Comparison of ENCODE assay signal across 15 cellular contexts in the genomic region with DNA sequence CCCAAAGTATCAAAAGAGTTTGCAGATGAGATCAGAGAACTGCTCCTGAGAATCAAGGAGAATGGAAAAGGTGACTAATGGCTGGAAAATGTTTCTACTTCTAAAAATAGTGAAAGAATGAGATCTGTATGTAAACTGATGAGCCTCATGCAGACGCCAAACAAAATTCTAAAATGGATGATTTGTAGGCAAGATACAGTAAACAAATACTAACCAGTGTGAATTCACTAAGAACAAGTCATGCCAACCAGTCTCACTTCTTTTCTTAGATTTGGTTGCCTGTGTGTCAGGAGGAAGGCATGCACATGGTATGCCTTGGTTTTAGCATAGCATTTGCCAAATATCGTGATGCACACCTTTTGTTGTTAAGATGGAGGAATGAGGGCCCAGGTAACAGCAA.
A peak's percentile ranks its signal among the peaks of the same experiment; 100 is the strongest.
DNase-seq lines count a peak whose midpoint lies in the region; ATAC-seq, FAIRE-seq and TF ChIP-seq lines count a peak whose summit lies in the region.
"Had no signal": no experiment of that assay in that cellular context is flagged by ENCODE, and none has a peak within 500 bp of the region (broad histone marks: within the 10 kb centered on the region; RNA-seq: fewer than 3 reads in every experiment).

No MANE protein-coding gene starts in this region.

- POLR2A ChIA-PET in CD8-positive, alpha-beta memory T cell (lab: Charles Lee), result no interaction called here
- POLR2A ChIA-PET in naive thymus-derived CD8-positive, alpha-beta T cell (lab: Charles Lee), result no interaction called here

- FAIRE-seq in HTR-8/SVneo (lab: Jason Lieb, UNC), result no peak
- FAIRE-seq: colon had no signal

- H3K4me1 Mint-ChIP-seq in CD8-positive, alpha-beta memory T cell, result peaks cover 14 to 27% (median 25%) of the 10 kb centered on the region in 3 donors
- peaks cover 16 to 30% (median 21%) of the 10 kb centered on the region in 4 donors for H3K4me1 Mint-ChIP-seq in naive thymus-derived CD8-positive, alpha-beta T cell

- H3K27me3 Mint-ChIP-seq in CD8-positive, alpha-beta memory T cell, result peaks cover 4 to 12% of the 10 kb centered on the region in 2 donors
- H3K27me3 Mint-ChIP-seq in naive thymus-derived CD8-positive, alpha-beta T cell, result no peaks in the 10 kb centered on the region
- H3K27me3 Mint-ChIP-seq: naive thymus-derived CD4-positive, alpha-beta T cell had no signal

- H3K9me3 Mint-ChIP-seq in CD8-positive, alpha-beta memory T cell, result no peaks in the 10 kb centered on the region
- H3K9me3 Mint-ChIP-seq in naive thymus-derived CD8-positive, alpha-beta T cell, result no peaks in the 10 kb centered on the region

- CTCF ChIA-PET in CD8-positive, alpha-beta memory T cell (lab: Charles Lee), result no interaction called here

- H3K4me3 ChIP-seq in CD8-positive, alpha-beta memory T cell (ENCODE audit: low read length), result no peak overlapping the region

- no peaks in the 10 kb centered on the region for H3K9me3 ChIP-seq in CD8-positive, alpha-beta memory T cell (ENCODE audit: low read length)

- peak overlapping the region in 1 of 8 donors; percentile 17 for H3K27ac Mint-ChIP-seq in CD8-positive, alpha-beta memory T cell
- peak overlapping the region in 2 of 10 donors; percentile 13 to 76 for H3K27ac Mint-ChIP-seq in naive thymus-derived CD8-positive, alpha-beta T cell

- no peaks in the 10 kb centered on the region for H3K36me3 ChIP-seq in CD8-positive, alpha-beta memory T cell (ENCODE audit: insufficient read depth, low read length)

- DNase-seq in AG09319 (ENCODE audit: extremely low read depth, low read depth) (peak; percentile 63), HTR-8/SVneo (ENCODE audit: insufficient read length, low spot score) (peak; percentile 27), astrocyte of the hippocampus (ENCODE audit: low read depth, low spot score) (peak; percentile 81), kidney glomerular epithelial cell (lab: John Stamatoyannopoulos, UW) (peak; percentile 93), LoVo (ENCODE audit: low spot score) (no peak), pons (ENCODE audit: low spot score) (no peak)
- no peak for DNase-seq in CD8-positive, alpha-beta memory T cell
- no peak for DNase-seq in naive thymus-derived CD8-positive, alpha-beta T cell
- DNase-seq: DMS79 treated with DMSO at 0.1 percent for 48 hours; GOT3; naive thymus-derived CD4-positive, alpha-beta T cell; NCI-H774; stimulated activated CD4-positive, alpha-beta T cell treated with anti-CD3 and anti-CD28 coated beads, Interleukin-2, amount 100 ng/mL, for 48 hours; T-helper 9 cell had no signal

- H3K4me3 Mint-ChIP-seq in CD8-positive, alpha-beta memory T cell, result no peak overlapping the region
- H3K4me3 Mint-ChIP-seq in naive thymus-derived CD8-positive, alpha-beta T cell, result no peak overlapping the region
- H3K4me3 Mint-ChIP-seq: naive thymus-derived CD4-positive, alpha-beta T cell had no signal

- TF ChIP-seq CTCF in AG09319 (IDR thresholded peaks at IDR 0.05; ENCODE audit: low read depth, low read length), result no peak

- no peak for ATAC-seq in naive thymus-derived CD8-positive, alpha-beta T cell
- ATAC-seq: naive thymus-derived CD4-positive, alpha-beta T cell had no signal

- H3K36me3 Mint-ChIP-seq in CD8-positive, alpha-beta memory T cell, result no peaks in the 10 kb centered on the region
- H3K36me3 Mint-ChIP-seq in naive thymus-derived CD8-positive, alpha-beta T cell, result no peaks in the 10 kb centered on the region

- peaks cover 19% of the 10 kb centered on the region for H3K4me1 ChIP-seq in CD8-positive, alpha-beta memory T cell (ENCODE audit: insufficient read depth, low read length)

- H3K27me3 ChIP-seq in CD8-positive, alpha-beta memory T cell (ENCODE audit: insufficient read depth, low read length, poor library complexity, severe bottlenecking), result no peaks in the 10 kb centered on the region

- no peak overlapping the region for H3K27ac ChIP-seq in CD8-positive, alpha-beta memory T cell (ENCODE audit: low read depth, low read length)

Comparison
In these comparisons a context has a peak if more than half of its experiments do, and no peak if none do; other contexts are left out.
1. DNase-seq: peak in AG09319 (single experiment), HTR-8/SVneo (single experiment), astrocyte of the hippocampus (single experiment) and kidney glomerular epithelial cell (single experiment); none in CD8-positive, alpha-beta memory T cell (0 of 5), LoVo (single experiment), naive thymus-derived CD8-positive, alpha-beta T cell (0 of 10) and pons (single experiment).